ENCODE assay signal across 15 cellular contexts in the genomic region with DNA sequence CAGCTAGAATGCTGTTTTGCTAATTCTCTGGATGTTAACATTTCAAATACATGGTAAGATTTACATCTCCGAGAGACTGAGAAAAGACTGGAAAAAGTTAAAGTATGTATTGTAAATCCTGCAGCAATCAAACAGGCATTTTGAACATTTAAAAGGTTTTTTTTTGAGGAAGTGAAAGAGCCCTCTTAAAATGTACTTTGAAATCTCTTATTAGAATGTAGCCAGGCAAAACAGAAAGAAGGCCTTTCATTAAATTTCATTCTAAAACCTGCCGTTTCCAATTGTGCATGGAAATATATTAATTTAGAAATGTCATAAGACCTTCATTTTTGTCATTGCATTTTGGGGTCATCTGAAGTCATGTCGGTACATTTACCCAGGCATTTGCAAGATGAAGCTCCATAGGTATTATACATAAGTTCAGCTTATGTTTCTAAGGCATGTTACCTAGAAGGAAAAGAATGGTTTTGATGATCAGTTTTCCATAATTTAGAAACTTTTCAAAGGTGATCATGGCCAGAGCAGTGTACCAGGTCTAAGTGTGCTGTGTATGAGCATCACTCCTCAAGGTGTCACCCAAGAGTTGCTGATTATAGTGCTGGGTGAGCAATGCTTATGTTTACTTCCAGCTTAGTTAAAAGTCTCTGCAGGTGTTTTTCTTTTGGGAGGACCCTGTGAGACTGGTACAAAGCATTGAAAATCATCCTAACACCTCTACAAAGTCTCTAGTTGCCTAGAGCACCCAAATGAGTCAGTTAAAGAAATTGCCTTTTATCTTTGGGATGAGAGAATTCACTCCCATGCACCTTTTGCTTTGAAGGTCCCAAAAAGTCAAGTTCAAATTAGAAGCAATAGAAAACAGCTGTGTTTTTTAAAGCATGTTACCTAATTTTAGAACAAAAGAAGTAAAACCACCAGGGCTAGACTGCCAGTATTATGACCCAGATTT. TPM values are rescaled to one million over a fixed set of nuclear protein-coding genes. Genes with fewer than 3 reads are reported as not detected.
DNase-seq lines count a peak whose midpoint lies in the region; ATAC-seq, FAIRE-seq and TF ChIP-seq lines count a peak whose summit lies in the region.
"Had no signal": no experiment of that assay in that cellular context is flagged by ENCODE, and none has a peak within 500 bp of the region (broad histone marks: within the 10 kb centered on the region; RNA-seq: fewer than 3 reads in every experiment).

No MANE protein-coding gene starts in this region.

- intact Hi-C loops in MCF 10A (cut with micrococcal nuclease) (no loop called here), OCI-LY7 (cut with micrococcal nuclease; ENCODE audit: unreplicated experiment) (loop anchor here (2.0 to 10.0 kb wide), 3 partner anchors 194 to 298 kb away; a partner anchor contains a TSS)

- no peak overlapping the region for H3K27ac Mint-ChIP-seq in MCF 10A (ENCODE audit: low read depth, unreplicated experiment)
- H3K27ac Mint-ChIP-seq in stimulated activated memory B cell treated with anti-CD40 and anti-IgM and Interleukin-4, amounts not matched to agents 10 μg/mL and 1 μg/mL and 100 μg/mL, for 72 hours = peak overlapping the region; percentile 64

- ATAC-seq in HG02852 (IDR thresholded peaks at IDR 0.05; ENCODE audit: unreplicated experiment) (peak; percentile 63), HG03520 (IDR thresholded peaks at IDR 0.05; ENCODE audit: unreplicated experiment) (no peak)
- peak; percentile 59 for ATAC-seq in stimulated activated memory B cell treated with anti-CD40 and anti-IgM and Interleukin-4, amounts not matched to agents 10 μg/mL and 1 μg/mL and 100 μg/mL, for 72 hours

- POLR2A ChIA-PET in MCF 10A (lab: Yijun Ruan, JAX) (interaction anchor here (0.5 to 1.1 kb wide), 5 partner anchors 224 to 1019 kb away, joined by 3 to 4 read pairs (median 3); no protein-coding TSS in a partner anchor), OCI-LY7 (lab: Charles Lee) (interaction anchor here (0.6 to 9.9 kb wide), 8 partner anchors 9 to 473 kb away, joined by 3 to 115 read pairs (median 6); a partner anchor contains a TSS)

- peaks cover 12% of the 10 kb centered on the region for H3K9me3 Mint-ChIP-seq in MCF 10A (ENCODE audit: unreplicated experiment)
- H3K9me3 Mint-ChIP-seq in stimulated activated memory B cell treated with anti-CD40 and anti-IgM and Interleukin-4, amounts not matched to agents 10 μg/mL and 1 μg/mL and 100 μg/mL, for 72 hours = peaks cover 3% of the 10 kb centered on the region

- H3K4me3 ChIP-seq in OCI-LY7 (ENCODE audit: low read depth, low read length, poor library complexity, severe bottlenecking) = peak overlapping the region; percentile 58

- H3K27ac ChIP-seq in OCI-LY7 (ENCODE audit: low read depth, low read length, poor library complexity, severe bottlenecking) = peak overlapping the region; percentile 89

- H3K4me1 Mint-ChIP-seq in MCF 10A (ENCODE audit: insufficient read depth, unreplicated experiment) = no peaks in the 10 kb centered on the region
- peaks cover 31% of the 10 kb centered on the region for H3K4me1 Mint-ChIP-seq in stimulated activated memory B cell treated with anti-CD40 and anti-IgM and Interleukin-4, amounts not matched to agents 10 μg/mL and 1 μg/mL and 100 μg/mL, for 72 hours
- H3K4me1 Mint-ChIP-seq: neural crest cell had no signal

- H3K36me3 ChIP-seq in OCI-LY7 (ENCODE audit: insufficient read depth, low read length) = peaks cover 77% of the 10 kb centered on the region

- in situ Hi-C loops in T47D (cut with HindIII; ENCODE audit: low pct_unique_long_range_greater_than_20kb, low sequenced_read_pairs) = no loop called here

- peaks cover 13% of the 10 kb centered on the region for H3K36me3 Mint-ChIP-seq in MCF 10A (ENCODE audit: insufficient read depth, unreplicated experiment)
- H3K36me3 Mint-ChIP-seq in stimulated activated memory B cell treated with anti-CD40 and anti-IgM and Interleukin-4, amounts not matched to agents 10 μg/mL and 1 μg/mL and 100 μg/mL, for 72 hours = peaks cover 43% of the 10 kb centered on the region

- no peak for FAIRE-seq in urothelium cell line (lab: Jason Lieb, UNC)

- peaks cover 68% of the 10 kb centered on the region for H3K4me1 ChIP-seq in OCI-LY7 (ENCODE audit: insufficient read depth, low read length, poor library complexity, severe bottlenecking)

- DNase-seq in T47D (ENCODE audit: low read depth in 1 of 2, low spot score in 1 of 2) (peak; percentile 14 to 82), MCF 10A (ENCODE audit: unreplicated experiment) (no peak), OCI-LY7 (ENCODE audit: low spot score) (peak; percentile 85), HCEC 1CT (no peak), urothelium cell line (ENCODE audit: low spot score) (no peak)
- DNase-seq: aorta, GDM1, GOT3, KG1, NCI-H2227 treated with DMSO at 0.1 percent for 48 hours, SHP77 treated with DMSO at 0.1 percent for 48 hours had no signal

- H3K27me3 Mint-ChIP-seq in MCF 10A (ENCODE audit: insufficient read depth, unreplicated experiment) = no peaks in the 10 kb centered on the region
- no peaks in the 10 kb centered on the region for H3K27me3 Mint-ChIP-seq in stimulated activated memory B cell treated with anti-CD40 and anti-IgM and Interleukin-4, amounts not matched to agents 10 μg/mL and 1 μg/mL and 100 μg/mL, for 72 hours

- H3K4me3 Mint-ChIP-seq in MCF 10A (ENCODE audit: unreplicated experiment) = no peak overlapping the region
- H3K4me3 Mint-ChIP-seq in stimulated activated memory B cell treated with anti-CD40 and anti-IgM and Interleukin-4, amounts not matched to agents 10 μg/mL and 1 μg/mL and 100 μg/mL, for 72 hours = no peak overlapping the region
- H3K4me3 Mint-ChIP-seq: neural crest cell had no signal

- no peaks in the 10 kb centered on the region for H3K9me2 ChIP-seq in OCI-LY7 (ENCODE audit: insufficient read depth, low read length)

- CTCF ChIA-PET in MCF 10A (lab: Yijun Ruan, JAX) (interaction anchor here (0.6 to 2.1 kb wide), 19 partner anchors 10 to 1682 kb away, joined by 3 to 12 read pairs (median 4); a partner anchor contains a TSS), OCI-LY7 (lab: Charles Lee; ENCODE audit: unreplicated experiment) (interaction anchor here (1.2 kb wide), 1 partner anchor 309 kb away, joined by 3 read pairs; no protein-coding TSS in a partner anchor)

- peak overlapping the region; percentile 58 for H3K4me2 ChIP-seq in OCI-LY7 (ENCODE audit: low read length)

- TF ChIP-seq CTCF in MCF 10A (IDR thresholded peaks at IDR 0.05; ENCODE audit: unreplicated experiment) = no peak
- TF ChIP-seq CTCF in OCI-LY7 (conservative IDR thresholded peaks at IDR 0.05; ENCODE audit: low read length) = peak; percentile 79

- no peak overlapping the region for H2AFZ ChIP-seq in OCI-LY7 (ENCODE audit: low read length)

- H3K79me2 ChIP-seq in OCI-LY7 (ENCODE audit: insufficient read depth, low read depth, low read length) = peaks cover 100% of the 10 kb centered on the region

- H3K9me3 ChIP-seq in OCI-LY7 (ENCODE audit: low read length) = peaks cover 44% of the 10 kb centered on the region

- no TSS peak for BruUV-seq in MCF 10A (replicated peaks; lab: Mats Ljungman, UMichigan)
- BruUV-seq in OCI-LY7 (replicated peaks; lab: Mats Ljungman, UMichigan) = no TSS peak

- peaks cover under 1% of the 10 kb centered on the region; the same call in 1 of the 2 replicates for H4K20me1 ChIP-seq in OCI-LY7 (ENCODE audit: insufficient read depth, low read length)

RNA-seq across cellular contexts. Expression of a gene that starts 7.1 kb away (rescaled TPM):
- total RNA-seq in MCF 10A (2022) (9.2 and 13.1 TPM in 2 replicates), OCI-LY7 (2022) (88.6 and 90.2 TPM in 2 replicates)
- total RNA-seq in OCI-LY7 (2014; rRNA removed; shearing (Covaris generic)) = 68.4 and 72.3 TPM in 2 replicates
- total RNA-seq: neural crest cell had no signal

Comparison
In these comparisons a context has a peak if more than half of its experiments do, and no peak if none do; other contexts are left out.
1. DNase-seq: peak in T47D (2 of 2) and OCI-LY7 (single experiment); none in MCF 10A (single experiment), HCEC 1CT (single experiment) and urothelium cell line (single experiment).